In the genomic region with DNA sequence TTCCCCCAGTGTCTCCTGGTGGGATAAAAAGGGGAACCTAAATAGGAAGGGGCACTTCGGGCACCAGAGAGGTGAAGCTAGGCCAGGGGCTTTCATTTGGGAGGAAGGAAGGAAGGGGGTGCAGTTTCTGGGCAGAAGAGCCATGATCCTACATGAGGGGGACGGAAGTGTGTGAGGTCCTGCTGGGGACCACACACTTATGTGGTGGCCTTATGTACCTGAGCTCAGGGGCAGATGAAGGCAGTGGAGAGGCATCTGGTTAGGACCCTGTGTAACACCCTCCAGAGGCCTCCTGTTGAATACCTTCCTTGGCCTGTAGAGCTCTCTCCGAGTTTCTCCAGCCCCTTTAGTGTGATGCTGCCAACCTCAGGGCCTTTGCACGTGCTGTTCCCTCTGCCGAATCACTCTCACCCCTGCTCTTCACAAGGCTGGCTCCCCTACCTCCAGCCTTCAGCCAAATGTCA, we compare ENCODE assay signal across 20 cellular contexts. TPM values are rescaled to one million over a fixed set of nuclear protein-coding genes. Genes with fewer than 3 reads are reported as not detected.
"Had no signal": no experiment of that assay in that cellular context is flagged by ENCODE, and none has a peak within 500 bp of the region (broad histone marks: within the 10 kb centered on the region; RNA-seq: fewer than 3 reads in every experiment).

No MANE protein-coding gene starts in this region.

- H3K27ac ChIP-seq: ascending aorta, cardiac muscle cell, neutrophil had no signal

- H3K9ac ChIP-seq: SK-N-SH had no signal

- H3K4me2 ChIP-seq: hepatocyte, SK-N-SH had no signal

- H3K27ac Mint-ChIP-seq: activated CD8-positive, alpha-beta memory T cell treated with anti-CD3 and anti-CD28 coated beads, Interleukin-2, amount 10 ng/mL, durations not matched to agents 7 days and 5 days; activated naive CD8-positive, alpha-beta T cell treated with anti-CD3 and anti-CD28 coated beads, Interleukin-2, amount 10 ng/mL, durations not matched to agents 7 days and 5 days; activated T-cell treated with anti-CD3 and anti-CD28 coated beads, Interleukin-2, amount 50 U/mL, for 24 hours; progenitor cell of endocrine pancreas had no signal

- ATAC-seq: activated CD4-positive, CD25-positive, alpha-beta regulatory T cell treated with anti-CD3 and anti-CD28 coated beads, Interleukin-2, amount 50 U/mL, for 24 hours; activated CD8-positive, alpha-beta memory T cell treated with anti-CD3 and anti-CD28 coated beads, Interleukin-2, amount 10 ng/mL, durations not matched to agents 7 days and 5 days had no signal

- H3K79me2 ChIP-seq: hepatocyte had no signal

- H3K9me3 ChIP-seq: ascending aorta, neutrophil, sigmoid colon, SK-N-SH had no signal

- H3K27me3 ChIP-seq: ascending aorta, cardiac muscle cell, hepatocyte, sigmoid colon had no signal

- H2AFZ ChIP-seq: hepatocyte had no signal

- DNase-seq: activated CD4-positive, alpha-beta T cell treated with anti-CD3 and anti-CD28 coated beads, Interleukin-2, amount 50 U/mL, for 48 hours; activated CD8-positive, alpha-beta memory T cell treated with anti-CD3 and anti-CD28 coated beads, Interleukin-2, amount 10 ng/mL, durations not matched to agents 7 days and 5 days; activated effector memory CD4-positive, alpha-beta T cell treated with anti-CD3 and anti-CD28 coated beads, Interleukin-2, amount 50 U/mL, for 16 hours; activated naive CD8-positive, alpha-beta T cell treated with anti-CD3 and anti-CD28 coated beads, Interleukin-2, amount 10 ng/mL, durations not matched to agents 7 days and 5 days; activated T-cell treated with anti-CD3 and anti-CD28 coated beads, Interleukin-2, amount 50 U/mL, for 24 hours; cortex of kidney; effector CD8-positive, alpha-beta T cell; SK-N-SH; stimulated activated CD4-positive, alpha-beta T cell treated with anti-CD3 and anti-CD28 coated beads, Interleukin-2, amount 100 ng/mL, for 24 hours; stimulated activated naive CD4-positive, alpha-beta T cell had no signal

- H3K9me3 Mint-ChIP-seq: activated naive CD8-positive, alpha-beta T cell treated with anti-CD3 and anti-CD28 coated beads, Interleukin-2, amount 10 ng/mL, durations not matched to agents 7 days and 5 days; activated T-cell treated with anti-CD3 and anti-CD28 coated beads, Interleukin-2, amount 50 U/mL, for 24 hours had no signal

- H3K4me1 Mint-ChIP-seq: activated CD8-positive, alpha-beta memory T cell treated with anti-CD3 and anti-CD28 coated beads, Interleukin-2, amount 10 ng/mL, durations not matched to agents 7 days and 5 days had no signal

- H3K4me3 ChIP-seq: ascending aorta, cardiac muscle cell, hepatocyte, sigmoid colon had no signal

- H3K27me3 Mint-ChIP-seq: activated T-cell treated with anti-CD3 and anti-CD28 coated beads, Interleukin-2, amount 50 U/mL, for 24 hours had no signal

- H3K4me3 Mint-ChIP-seq: activated CD8-positive, alpha-beta memory T cell treated with anti-CD3 and anti-CD28 coated beads, Interleukin-2, amount 10 ng/mL, durations not matched to agents 7 days and 5 days; activated naive CD8-positive, alpha-beta T cell treated with anti-CD3 and anti-CD28 coated beads, Interleukin-2, amount 10 ng/mL, durations not matched to agents 7 days and 5 days; activated T-cell treated with anti-CD3 and anti-CD28 coated beads, Interleukin-2, amount 50 U/mL, for 24 hours had no signal

- H3K4me1 ChIP-seq: ascending aorta had no signal

- H3K36me3 ChIP-seq: ascending aorta, cardiac muscle cell, neutrophil, sigmoid colon had no signal

- H3K36me3 Mint-ChIP-seq: activated CD8-positive, alpha-beta memory T cell treated with anti-CD3 and anti-CD28 coated beads, Interleukin-2, amount 10 ng/mL, durations not matched to agents 7 days and 5 days; activated naive CD8-positive, alpha-beta T cell treated with anti-CD3 and anti-CD28 coated beads, Interleukin-2, amount 10 ng/mL, durations not matched to agents 7 days and 5 days had no signal

RNA-seq across cellular contexts. Expression of gene TNS4, which starts 37.0 kb away (rescaled TPM):
- total RNA-seq: ascending aorta, cardiac muscle cell, epithelial cell of proximal tubule, hepatocyte, myocyte, progenitor cell of endocrine pancreas, sigmoid colon, temporal lobe had no signal
- polyA plus RNA-seq: cardiac muscle cell, SK-N-SH had no signal
